Comparison of ENCODE assay signal across 8 cellular contexts in the genomic region with DNA sequence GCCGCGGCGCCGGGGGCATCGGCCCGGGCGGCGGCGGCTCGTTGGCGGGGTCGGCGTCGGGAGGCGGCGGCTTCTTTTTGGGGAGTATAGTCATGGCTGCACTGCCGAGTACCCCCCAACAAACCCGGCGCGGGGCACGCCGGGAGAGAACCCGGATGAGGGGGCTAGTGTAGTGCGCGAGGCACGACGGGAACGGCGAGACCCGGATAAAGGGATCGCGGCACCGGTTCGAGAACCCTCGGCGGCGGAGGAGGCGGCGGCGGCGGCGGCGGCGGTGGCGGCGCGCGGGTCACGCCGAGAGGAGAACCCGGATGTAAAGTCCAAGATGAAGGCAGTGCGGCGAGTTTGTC. TPM values are rescaled to one million over a fixed set of nuclear protein-coding genes. Genes with fewer than 3 reads are reported as not detected.
DNase-seq lines count a peak whose midpoint lies in the region; ATAC-seq, FAIRE-seq and TF ChIP-seq lines count a peak whose summit lies in the region.

A gene with protein sequence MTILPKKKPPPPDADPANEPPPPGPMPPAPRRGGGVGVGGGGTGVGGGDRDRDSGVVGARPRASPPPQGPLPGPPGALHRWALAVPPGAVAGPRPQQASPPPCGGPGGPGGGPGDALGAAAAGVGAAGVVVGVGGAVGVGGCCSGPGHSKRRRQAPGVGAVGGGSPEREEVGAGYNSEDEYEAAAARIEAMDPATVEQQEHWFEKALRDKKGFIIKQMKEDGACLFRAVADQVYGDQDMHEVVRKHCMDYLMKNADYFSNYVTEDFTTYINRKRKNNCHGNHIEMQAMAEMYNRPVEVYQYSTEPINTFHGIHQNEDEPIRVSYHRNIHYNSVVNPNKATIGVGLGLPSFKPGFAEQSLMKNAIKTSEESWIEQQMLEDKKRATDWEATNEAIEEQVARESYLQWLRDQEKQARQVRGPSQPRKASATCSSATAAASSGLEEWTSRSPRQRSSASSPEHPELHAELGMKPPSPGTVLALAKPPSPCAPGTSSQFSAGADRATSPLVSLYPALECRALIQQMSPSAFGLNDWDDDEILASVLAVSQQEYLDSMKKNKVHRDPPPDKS (minus strand): TSS at position 131 of the 350 bp plus-strand sequence. CDS start 37 bp downstream, at position 94.

- no peaks in the 10 kb centered on the region for H3K9me3 Mint-ChIP-seq in activated naive CD8-positive, alpha-beta T cell treated with anti-CD3 and anti-CD28 coated beads, Interleukin-2, amount 50 U/mL, for 24 hours

- intact Hi-C loops in sigmoid colon (cut with DNase I): loop anchor here (5.0 to 10.0 kb wide), 3 partner anchors 65 to 263 kb away; partner anchors contain the start of genes HDAC6 and SUV39H1

- in situ Hi-C loops in SK-MEL-5 (cut with HindIII; ENCODE audit: low pct_unique_long_range_greater_than_20kb, low sequenced_read_pairs): no loop called here

- H3K4me1 Mint-ChIP-seq in activated naive CD8-positive, alpha-beta T cell treated with anti-CD3 and anti-CD28 coated beads, Interleukin-2, amount 50 U/mL, for 24 hours: peaks cover 50% of the 10 kb centered on the region

- H3K4me3 Mint-ChIP-seq in activated naive CD8-positive, alpha-beta T cell treated with anti-CD3 and anti-CD28 coated beads, Interleukin-2, amount 50 U/mL, for 24 hours: peak within 1 kb of the TSS; percentile 95

- H3K4me2 ChIP-seq in hepatocyte: peak within 1 kb of the TSS; percentile 84

- no peaks in the 10 kb centered on the region for H3K27me3 Mint-ChIP-seq in activated naive CD8-positive, alpha-beta T cell treated with anti-CD3 and anti-CD28 coated beads, Interleukin-2, amount 50 U/mL, for 24 hours

- ATAC-seq in GM19397 (IDR thresholded peaks at IDR 0.05; ENCODE audit: unreplicated experiment): peak; percentile 43
- peak; percentile 22 for ATAC-seq in HG03558 (IDR thresholded peaks at IDR 0.05; ENCODE audit: extremely low read depth, unreplicated experiment)
- ATAC-seq in activated naive CD8-positive, alpha-beta T cell treated with anti-CD3 and anti-CD28 coated beads, Interleukin-2, amount 50 U/mL, for 24 hours: peak; percentile 66

- DNase-seq in SK-MEL-5 (ENCODE audit: low read depth, low spot score) (no peak), hepatocyte (ENCODE audit: low spot score) (peak; percentile 66), sigmoid colon (no peak), RCC 7860 (ENCODE audit: low spot score) (no peak)
- peak; percentile 77 for DNase-seq in activated naive CD8-positive, alpha-beta T cell treated with anti-CD3 and anti-CD28 coated beads, Interleukin-2, amount 50 U/mL, for 24 hours

- H3K27me3 ChIP-seq in hepatocyte (no peaks in the 10 kb centered on the region), sigmoid colon (no peaks in the 10 kb centered on the region)

- H3K36me3 ChIP-seq in hepatocyte (replicated peaks; ENCODE audit: insufficient read depth, low read depth) (no peaks in the 10 kb centered on the region), sigmoid colon (peaks cover 0 to 13% (median 2%) of the 10 kb centered on the region in 4 donors)

- TF ChIP-seq CTCF in C4-2B (conservative IDR thresholded peaks at IDR 0.05): no peak
- no peak for TF ChIP-seq CTCF in hepatocyte (IDR thresholded peaks at IDR 0.05; ENCODE audit: poor library complexity)
- TF ChIP-seq CTCF in sigmoid colon (IDR thresholded peaks at IDR 0.05): no peak

- H3K27ac Mint-ChIP-seq in activated naive CD8-positive, alpha-beta T cell treated with anti-CD3 and anti-CD28 coated beads, Interleukin-2, amount 50 U/mL, for 24 hours: peak within 1 kb of the TSS; percentile 100

- FAIRE-seq in RCC 7860 (lab: Jason Lieb, UNC): no peak

- H3K9me3 ChIP-seq in hepatocyte (ENCODE audit: low read depth) (no peaks in the 10 kb centered on the region), sigmoid colon (no peaks in the 10 kb centered on the region)

- H2AFZ ChIP-seq in hepatocyte: no peak within 1 kb of the TSS

- peak within 1 kb of the TSS; percentile 39 for H3K4me3 ChIP-seq in hepatocyte
- H3K4me3 ChIP-seq in sigmoid colon: peak within 1 kb of the TSS; percentile 45 to 71 (median 70)

- 58% methylated on average over 38 of the region's 53 CpGs for WGBS in hepatocyte (ENCODE audit: low lambda C conversion rate, missing lambda C conversion rate)
- 0 to 1% methylated on average over 53 of the region's 53 CpGs for WGBS in sigmoid colon, 2 donors

- peaks cover 6% of the 10 kb centered on the region for H3K36me3 Mint-ChIP-seq in activated naive CD8-positive, alpha-beta T cell treated with anti-CD3 and anti-CD28 coated beads, Interleukin-2, amount 50 U/mL, for 24 hours (ENCODE audit: low read depth)

- peaks cover 9% of the 10 kb centered on the region for H3K4me1 ChIP-seq in hepatocyte (ENCODE audit: insufficient read depth)
- peaks cover 0 to 49% (median 30%) of the 10 kb centered on the region in 4 donors for H3K4me1 ChIP-seq in sigmoid colon

- TF ChIP-seq POLR2A in sigmoid colon (IDR thresholded peaks at IDR 0.05): no peak

- peaks cover 46% of the 10 kb centered on the region for H3K79me2 ChIP-seq in hepatocyte

- H3K9me2 ChIP-seq in hepatocyte (replicated peaks; ENCODE audit: insufficient read depth): no peaks in the 10 kb centered on the region

- H3K27ac ChIP-seq in C4-2B: peak within 1 kb of the TSS; percentile 88
- peak within 1 kb of the TSS; percentile 98 for H3K27ac ChIP-seq in hepatocyte
- H3K27ac ChIP-seq in sigmoid colon: peak within 1 kb of the TSS; percentile 89 to 90 (median 90)

- peaks cover 14% of the 10 kb centered on the region for H4K20me1 ChIP-seq in hepatocyte (ENCODE audit: insufficient read depth, poor library complexity, severe bottlenecking)

- no peak for TF ChIP-seq EP300 in sigmoid colon (IDR thresholded peaks at IDR 0.05)

RNA-seq across cellular contexts. Expression of the gene that starts here (rescaled TPM):
- total RNA-seq in SK-MEL-5 (2014; rRNA removed; shearing (Covaris generic)): 22.7 and 26.2 TPM in 2 replicates
- polyA plus RNA-seq in SK-MEL-5 (2015; cell fraction: cytosol; rRNA removed): 52.9 and 55.3 TPM in 2 replicates
- polyA plus RNA-seq in SK-MEL-5 (2015; cell fraction: nucleus; rRNA removed): 83.0 and 95.1 TPM in 2 replicates
- 27.7 and 32.5 TPM in 2 replicates for total RNA-seq in hepatocyte
- polyA plus RNA-seq in hepatocyte: 49.9 and 51.2 TPM in 2 replicates
- total RNA-seq in sigmoid colon: 10 to 100 TPM; 33.6 to 41.4 (median 38.0) TPM
- polyA plus RNA-seq in sigmoid colon: 10 to 100 TPM; 22.4 to 39.3 (median 24.6) TPM

Comparison
In these comparisons a context has a peak if more than half of its experiments do, and no peak if none do; other contexts are left out.
1. DNase-seq: peak in activated naive CD8-positive, alpha-beta T cell treated with anti-CD3 and anti-CD28 coated beads, Interleukin-2, amount 50 U/mL, for 24 hours (single experiment) and hepatocyte (single experiment); none in SK-MEL-5 (single experiment), sigmoid colon (single experiment) and RCC 7860 (single experiment).
2. Peak in every context shown above with its lines, with median percentiles within 50 percentile points of each other: H3K27ac ChIP-seq and ATAC-seq.